ENCODE assay signal across 15 cellular contexts in genomic region chr4:154124539-154125255, GRCh38.
A peak's percentile ranks its signal among the peaks of the same experiment; 100 is the strongest.
DNase-seq lines count a peak whose midpoint lies in the region; ATAC-seq and TF ChIP-seq lines count a peak whose summit lies in the region.
"Had no signal": no experiment of that assay in that cellular context is flagged by ENCODE, and none has a peak within 500 bp of the region (broad histone marks: within the 10 kb centered on the region; RNA-seq: fewer than 3 reads in every experiment).

No MANE protein-coding gene starts in this region.

- H3K36me3 ChIP-seq in tibial nerve, result no peaks in the 10 kb centered on the region
- H3K36me3 ChIP-seq: SJCRH30 had no signal

- H3K4me3 ChIP-seq in choroid plexus epithelial cell (ENCODE audit: low read depth, low read length), result no peak overlapping the region
- H3K4me3 ChIP-seq in tibial nerve, result no peak overlapping the region
- H3K4me3 ChIP-seq: SJCRH30 had no signal

- WGBS in tibial nerve, 2 donors, result 58 to 62% methylated on average over 4 of the region's 4 CpGs

- no peak for TF ChIP-seq CTCF in choroid plexus epithelial cell (conservative IDR thresholded peaks at IDR 0.05; ENCODE audit: low read depth, low read length)
- TF ChIP-seq CTCF in mesothelial cell of epicardium (IDR thresholded peaks at IDR 0.05; ENCODE audit: unreplicated experiment), result no peak
- no peak for TF ChIP-seq CTCF in tibial nerve (IDR thresholded peaks at IDR 0.05)

- no peaks in the 10 kb centered on the region for H3K27me3 ChIP-seq in tibial nerve
- H3K27me3 ChIP-seq: SJCRH30 had no signal

- H3K4me1 Mint-ChIP-seq in mesothelial cell of epicardium, result no peaks in the 10 kb centered on the region
- H3K4me1 Mint-ChIP-seq: CD4-positive, CD25-positive, alpha-beta regulatory T cell; stimulated activated effector memory CD8-positive, alpha-beta T cell treated with anti-CD3 and anti-CD28 coated beads, Interleukin-12 subunit alpha, Interleukin-12 subunit beta, amount 100 ng/mL, for 72 hours had no signal

- H3K9me3 Mint-ChIP-seq in mesothelial cell of epicardium, result peaks cover 20% of the 10 kb centered on the region

- TF ChIP-seq EP300 in tibial nerve (IDR thresholded peaks at IDR 0.05), result no peak

- no peak for ATAC-seq in HG03025 (IDR thresholded peaks at IDR 0.05; ENCODE audit: low FRiP score, unreplicated experiment)
- ATAC-seq in HG02588 (IDR thresholded peaks at IDR 0.05; ENCODE audit: unreplicated experiment), result no peak
- ATAC-seq: HepG2; stimulated activated effector memory CD8-positive, alpha-beta T cell treated with anti-CD3 and anti-CD28 coated beads, Interleukin-12 subunit alpha, Interleukin-12 subunit beta, amount 100 ng/mL, for 72 hours had no signal

- no peak overlapping the region for H3K4me3 Mint-ChIP-seq in mesothelial cell of epicardium
- H3K4me3 Mint-ChIP-seq: CD4-positive, CD25-positive, alpha-beta regulatory T cell; stimulated activated effector memory CD8-positive, alpha-beta T cell treated with anti-CD3 and anti-CD28 coated beads, Interleukin-12 subunit alpha, Interleukin-12 subunit beta, amount 100 ng/mL, for 72 hours had no signal

- H3K27ac ChIP-seq in tibial nerve, result no peak overlapping the region
- H3K27ac ChIP-seq: SJCRH30, VCaP had no signal

- no peak overlapping the region for H3K27ac Mint-ChIP-seq in mesothelial cell of epicardium
- H3K27ac Mint-ChIP-seq: CD4-positive, CD25-positive, alpha-beta regulatory T cell; stimulated activated effector memory CD8-positive, alpha-beta T cell treated with anti-CD3 and anti-CD28 coated beads, Interleukin-12 subunit alpha, Interleukin-12 subunit beta, amount 100 ng/mL, for 72 hours had no signal

- H3K36me3 Mint-ChIP-seq in mesothelial cell of epicardium, result no peaks in the 10 kb centered on the region
- H3K36me3 Mint-ChIP-seq: CD4-positive, CD25-positive, alpha-beta regulatory T cell; stimulated activated effector memory CD8-positive, alpha-beta T cell treated with anti-CD3 and anti-CD28 coated beads, Interleukin-12 subunit alpha, Interleukin-12 subunit beta, amount 100 ng/mL, for 72 hours had no signal

- H3K27me3 Mint-ChIP-seq in mesothelial cell of epicardium (ENCODE audit: low read depth), result peaks cover 6% of the 10 kb centered on the region

- DNase-seq in COLO829 (ENCODE audit: low spot score) (peak; percentile 45), M059J (ENCODE audit: low read depth) (peak; percentile 92), choroid plexus epithelial cell (ENCODE audit: low read depth) (peak; percentile 76), myocyte (ENCODE audit: low read depth) (peak; percentile 90), mesothelial cell of epicardium (ENCODE audit: low spot score in 2 of 2, unreplicated experiment in 2 of 2) (no peak), tibial nerve (ENCODE audit: low spot score in 2 of 2) (no peak)
- DNase-seq: CD4-positive, CD25-positive, alpha-beta regulatory T cell; NCI-H526 treated with DMSO at 0.1 percent for 48 hours; SJCRH30; stimulated activated CD4-positive, alpha-beta T cell treated with anti-CD3 and anti-CD28 coated beads, Interleukin-2, amount 100 ng/mL, for 24 hours had no signal

- H3K9me3 ChIP-seq in tibial nerve, result peaks cover 0 to 10% (median 0%) of the 10 kb centered on the region in 4 donors
- H3K9me3 ChIP-seq: SJCRH30 had no signal

- H3K4me1 ChIP-seq in tibial nerve, result no peaks in the 10 kb centered on the region
- H3K4me1 ChIP-seq: SJCRH30 had no signal

- TF ChIP-seq POLR2A in tibial nerve (IDR thresholded peaks at IDR 0.05), result no peak

Comparison
In these comparisons a context has a peak if more than half of its experiments do, and no peak if none do; other contexts are left out.
1. DNase-seq: peak in COLO829 (single experiment), M059J (single experiment), choroid plexus epithelial cell (single experiment) and myocyte (single experiment); none in mesothelial cell of epicardium (0 of 2) and tibial nerve (0 of 2).